Comparison of ENCODE assay signal across 21 cellular contexts in the genomic region with DNA sequence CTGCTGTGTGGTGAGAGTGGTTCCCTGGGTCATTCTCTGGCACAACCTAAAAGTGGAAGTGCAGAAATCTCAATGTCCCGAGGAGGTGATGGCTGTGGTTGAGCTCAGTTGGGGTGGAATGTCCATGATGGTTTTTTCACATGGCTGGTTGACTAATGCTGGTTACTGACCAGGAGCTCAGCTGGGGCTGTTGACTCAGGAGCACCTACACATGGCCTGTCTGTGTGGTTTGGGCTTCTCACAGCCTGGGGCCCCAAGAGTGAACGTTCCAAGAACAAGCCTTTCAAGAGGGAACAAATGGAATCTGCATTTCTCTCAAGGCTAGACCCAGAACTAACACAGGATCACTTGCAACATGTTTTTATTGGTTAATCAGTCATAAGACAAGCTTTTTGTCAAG. TPM values are rescaled to one million over a fixed set of nuclear protein-coding genes. Genes with fewer than 3 reads are reported as not detected.
DNase-seq lines count a peak whose midpoint lies in the region; ATAC-seq and TF ChIP-seq lines count a peak whose summit lies in the region.
"Had no signal": no experiment of that assay in that cellular context is flagged by ENCODE, and none has a peak within 500 bp of the region (broad histone marks: within the 10 kb centered on the region; RNA-seq: fewer than 3 reads in every experiment).

No MANE protein-coding gene starts in this region.

- ATAC-seq in upper lobe of left lung (ENCODE audit: low FRiP score in 2 of 2) (no peak), GM21381 (IDR thresholded peaks at IDR 0.05; ENCODE audit: unreplicated experiment) (no peak), GM21825 (IDR thresholded peaks at IDR 0.05; ENCODE audit: unreplicated experiment) (no peak)
- ATAC-seq: activated CD4-positive, alpha-beta T cell treated with anti-CD3 and anti-CD28 coated beads for 36 hours; CD8-positive, alpha-beta T cell had no signal

- no peak for TF ChIP-seq EP300 in upper lobe of left lung (IDR thresholded peaks at IDR 0.05)

- H3K4me3 ChIP-seq in upper lobe of left lung (no peak overlapping the region), HAP-1 (no peak overlapping the region)
- H3K4me3 ChIP-seq: adrenal gland, dorsolateral prefrontal cortex, Peyer's patch, psoas muscle had no signal

- H3K27me3 ChIP-seq in upper lobe of left lung (no peaks in the 10 kb centered on the region), HAP-1 (ENCODE audit: low read depth) (no peaks in the 10 kb centered on the region)
- H3K27me3 ChIP-seq: adrenal gland, Peyer's patch had no signal

- no peak for TF ChIP-seq CTCF in upper lobe of left lung (IDR thresholded peaks at IDR 0.05)

- H3K9me3 ChIP-seq in upper lobe of left lung (no peaks in the 10 kb centered on the region), HAP-1 (no peaks in the 10 kb centered on the region)
- H3K9me3 ChIP-seq: adrenal gland, Peyer's patch, psoas muscle had no signal

- peak overlapping the region in 3 of 4 donors; percentile 14 to 53 (median 19) for H3K27ac ChIP-seq in upper lobe of left lung
- H3K27ac ChIP-seq: dorsolateral prefrontal cortex, Peyer's patch, psoas muscle had no signal

- no peaks in the 10 kb centered on the region for H3K4me1 ChIP-seq in upper lobe of left lung
- H3K4me1 ChIP-seq in HAP-1 = no peaks in the 10 kb centered on the region
- H3K4me1 ChIP-seq: adrenal gland, Peyer's patch, psoas muscle had no signal

- no peaks in the 10 kb centered on the region for H3K36me3 ChIP-seq in upper lobe of left lung
- no peaks in the 10 kb centered on the region for H3K36me3 ChIP-seq in HAP-1 (replicated peaks)
- H3K36me3 ChIP-seq: adrenal gland, Peyer's patch had no signal

- DNase-seq in HK-2 (ENCODE audit: unreplicated experiment) (peak; percentile 34), astrocyte of the hippocampus (ENCODE audit: low read depth, low spot score) (peak; percentile 78), kidney glomerular epithelial cell (lab: John Stamatoyannopoulos, UW) (peak; percentile 13), upper lobe of left lung (no peak), HAP-1 (ENCODE audit: low spot score in 2 of 2) (no peak)
- DNase-seq: activated CD4-positive, alpha-beta T cell treated with anti-CD3 and anti-CD28 coated beads for 36 hours; adrenal gland; CD8-positive, alpha-beta T cell; dorsolateral prefrontal cortex; foreskin melanocyte; GF-D8; GOT3; Karpas-422; NCI-H1694; NCI-H526 treated with DMSO at 0.1 percent for 48 hours; Peyer's patch; stimulated activated CD4-positive, alpha-beta T cell treated with anti-CD3 and anti-CD28 coated beads, Interleukin-2, amount 100 ng/mL, for 48 hours had no signal

- WGBS in upper lobe of left lung, 2 donors = 50 to 61% methylated on average over 2 of the region's 2 CpGs

- TF ChIP-seq POLR2A in upper lobe of left lung (IDR thresholded peaks at IDR 0.05) = no peak

- in situ Hi-C loops in HAP-1 (cut with MboI; ENCODE audit: low sequenced_read_pairs) = no loop called here

RNA-seq across cellular contexts. Expression of gene KANK4, which starts 6.5 kb away (rescaled TPM):
- total RNA-seq in upper lobe of left lung = 1 to 10 TPM in 5 of 6 donors, under 1 TPM in 1; 0.63 to 9.8 (median 3.7) TPM
- total RNA-seq: activated CD4-positive, alpha-beta T cell treated with anti-CD3 and anti-CD28 coated beads for 36 hours; CD8-positive, alpha-beta T cell; T-helper 1 cell treated with Interleukin-12 subunit alpha and Interleukin-12 subunit beta and Interleukin-4 antibody, amounts not matched to agents 30 ng/mL and 1 ng/mL, for 36 hours had no signal

Comparison
In these comparisons a context has a peak if more than half of its experiments do, and no peak if none do; other contexts are left out.
1. DNase-seq: peak in HK-2 (single experiment), astrocyte of the hippocampus (single experiment) and kidney glomerular epithelial cell (single experiment); none in upper lobe of left lung (0 of 2) and HAP-1 (0 of 2).